In the genomic region with DNA sequence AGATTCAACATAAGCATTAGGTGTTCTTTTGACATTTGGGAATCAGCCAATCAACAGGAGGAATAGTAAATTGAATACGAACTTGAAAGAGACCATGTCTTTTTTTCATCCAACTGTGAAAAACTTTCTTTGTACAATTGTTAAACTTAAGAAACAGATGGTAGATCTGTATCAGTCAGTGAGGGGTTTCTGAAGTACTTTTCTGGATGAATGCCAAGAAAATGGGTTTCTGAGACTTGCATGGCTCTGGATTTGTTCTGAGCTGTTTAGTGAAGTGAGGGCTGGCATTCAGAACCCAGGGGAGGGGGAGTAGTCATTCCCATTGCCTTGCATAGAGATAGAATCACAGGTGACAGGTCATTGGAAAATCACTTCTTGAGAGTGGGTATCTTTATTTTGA, we compare ENCODE assay signal across 16 cellular contexts. TPM values are rescaled to one million over a fixed set of nuclear protein-coding genes. Genes with fewer than 3 reads are reported as not detected.
DNase-seq lines count a peak whose midpoint lies in the region; ATAC-seq and TF ChIP-seq lines count a peak whose summit lies in the region.
"Had no signal": no experiment of that assay in that cellular context is flagged by ENCODE, and none has a peak within 500 bp of the region (broad histone marks: within the 10 kb centered on the region; RNA-seq: fewer than 3 reads in every experiment).

No MANE protein-coding gene starts in this region.

- no peak for DNase-seq in activated naive CD4-positive, alpha-beta T cell treated with Interleukin-2 at 50 U/mL for 16 hours
- DNase-seq in NCI-H69 (lab: John Stamatoyannopoulos, UW) = peak; percentile 76
- DNase-seq in activated naive CD8-positive, alpha-beta T cell treated with anti-CD3 and anti-CD28 coated beads, Interleukin-2, amount 50 U/mL, for 24 hours = no peak
- no peak for DNase-seq in A172 (ENCODE audit: low spot score)
- DNase-seq in PC-3 = no peak
- DNase-seq: activated effector memory CD4-positive, alpha-beta T cell treated with anti-CD3 and anti-CD28 coated beads, Interleukin-2, amount 50 U/mL, for 16 hours; left cardiac atrium; stimulated activated CD4-positive, alpha-beta T cell treated with anti-CD3 and anti-CD28 coated beads, Interleukin-2, amount 100 ng/mL, for 48 hours had no signal

- peaks cover 44% of the 10 kb centered on the region for H3K4me1 ChIP-seq in PC-3 (ENCODE audit: insufficient read depth, low read length)
- H3K4me1 ChIP-seq: gastroesophageal sphincter had no signal

- no peaks in the 10 kb centered on the region for H3K36me3 ChIP-seq in PC-3 (ENCODE audit: low read depth, low read length)
- H3K36me3 ChIP-seq: gastroesophageal sphincter, HAP-1 had no signal

- H3K27ac ChIP-seq in PC-3 (ENCODE audit: low read length) = no peak overlapping the region
- H3K27ac ChIP-seq: gastroesophageal sphincter, parathyroid adenoma had no signal

- no peaks in the 10 kb centered on the region for H3F3A ChIP-seq in PC-3 (ENCODE audit: low read length, unreplicated experiment)

- H3K4me3 ChIP-seq in PC-3 (ENCODE audit: low read length) = no peak overlapping the region
- H3K4me3 ChIP-seq: gastroesophageal sphincter, HAP-1 had no signal

- no peaks in the 10 kb centered on the region for H3K9me2 ChIP-seq in PC-3 (replicated peaks; ENCODE audit: low read length)

- no peak overlapping the region for H3K9ac ChIP-seq in PC-3 (ENCODE audit: low read length)
- H3K9ac ChIP-seq: parathyroid adenoma had no signal

- no TSS peak for BruUV-seq in PC-3 (replicated peaks; lab: Mats Ljungman, UMichigan)

- POLR2A ChIA-PET in PC-3 (lab: Charles Lee; ENCODE audit: unreplicated experiment) = no interaction called here

- H3K27me3 ChIP-seq in PC-3 (ENCODE audit: low read length) = no peaks in the 10 kb centered on the region
- H3K27me3 ChIP-seq: gastroesophageal sphincter had no signal

- intact Hi-C loops in PC-3 (cut with micrococcal nuclease) = no loop called here

- H3K79me2 ChIP-seq in PC-3 (ENCODE audit: low read length) = no peaks in the 10 kb centered on the region
- H3K79me2 ChIP-seq: parathyroid adenoma had no signal

- peak overlapping the region; percentile 82 for H3K4me3 Mint-ChIP-seq in activated naive CD4-positive, alpha-beta T cell treated with anti-CD3 and anti-CD28 coated beads, Interleukin-2, amount 50 U/mL, for 24 hours
- H3K4me3 Mint-ChIP-seq in activated naive CD8-positive, alpha-beta T cell treated with anti-CD3 and anti-CD28 coated beads, Interleukin-2, amount 50 U/mL, for 24 hours = peak overlapping the region; percentile 54

- no peaks in the 10 kb centered on the region for H3K27me3 Mint-ChIP-seq in activated naive CD4-positive, alpha-beta T cell treated with anti-CD3 and anti-CD28 coated beads, Interleukin-2, amount 50 U/mL, for 24 hours
- H3K27me3 Mint-ChIP-seq in activated naive CD8-positive, alpha-beta T cell treated with anti-CD3 and anti-CD28 coated beads, Interleukin-2, amount 50 U/mL, for 24 hours = no peaks in the 10 kb centered on the region

- peaks cover 87% of the 10 kb centered on the region for H3K4me1 Mint-ChIP-seq in activated naive CD4-positive, alpha-beta T cell treated with anti-CD3 and anti-CD28 coated beads, Interleukin-2, amount 50 U/mL, for 24 hours
- H3K4me1 Mint-ChIP-seq in activated naive CD8-positive, alpha-beta T cell treated with anti-CD3 and anti-CD28 coated beads, Interleukin-2, amount 50 U/mL, for 24 hours = peaks cover 92% of the 10 kb centered on the region

- no peaks in the 10 kb centered on the region for H3K9me3 ChIP-seq in PC-3 (ENCODE audit: low read length)
- H3K9me3 ChIP-seq: gastroesophageal sphincter, HAP-1 had no signal

- no peak overlapping the region for H3K4me2 ChIP-seq in PC-3 (ENCODE audit: low read length)

- H3K36me3 Mint-ChIP-seq in activated naive CD4-positive, alpha-beta T cell treated with anti-CD3 and anti-CD28 coated beads, Interleukin-2, amount 50 U/mL, for 24 hours = peaks cover 42% of the 10 kb centered on the region
- peaks cover 64% of the 10 kb centered on the region for H3K36me3 Mint-ChIP-seq in activated naive CD8-positive, alpha-beta T cell treated with anti-CD3 and anti-CD28 coated beads, Interleukin-2, amount 50 U/mL, for 24 hours (ENCODE audit: low read depth)

- H3K27ac Mint-ChIP-seq in activated naive CD4-positive, alpha-beta T cell treated with anti-CD3 and anti-CD28 coated beads, Interleukin-2, amount 50 U/mL, for 24 hours = peak overlapping the region; percentile 98
- H3K27ac Mint-ChIP-seq in activated naive CD8-positive, alpha-beta T cell treated with anti-CD3 and anti-CD28 coated beads, Interleukin-2, amount 50 U/mL, for 24 hours = peak overlapping the region; percentile 92

- H3K9me3 Mint-ChIP-seq in activated naive CD4-positive, alpha-beta T cell treated with anti-CD3 and anti-CD28 coated beads, Interleukin-2, amount 50 U/mL, for 24 hours = no peaks in the 10 kb centered on the region
- no peaks in the 10 kb centered on the region for H3K9me3 Mint-ChIP-seq in activated naive CD8-positive, alpha-beta T cell treated with anti-CD3 and anti-CD28 coated beads, Interleukin-2, amount 50 U/mL, for 24 hours

- no peaks in the 10 kb centered on the region for H4K20me1 ChIP-seq in PC-3 (ENCODE audit: low read length)

- CTCF ChIA-PET in PC-3 (lab: Charles Lee) = no interaction called here

- ATAC-seq in activated naive CD8-positive, alpha-beta T cell treated with anti-CD3 and anti-CD28 coated beads, Interleukin-2, amount 50 U/mL, for 24 hours = peak; percentile 30
- ATAC-seq in PC-3 (no peak), GM21360 (IDR thresholded peaks at IDR 0.05; ENCODE audit: unreplicated experiment) (no peak), HG02759 (IDR thresholded peaks at IDR 0.05; ENCODE audit: unreplicated experiment) (no peak)
- ATAC-seq: gastroesophageal sphincter, left cardiac atrium had no signal

- no peak overlapping the region for H2AFZ ChIP-seq in PC-3 (ENCODE audit: low read length)
- H2AFZ ChIP-seq: parathyroid adenoma had no signal

- no peak for TF ChIP-seq CTCF in PC-3 (conservative IDR thresholded peaks at IDR 0.05; ENCODE audit: low read depth, low read length)

RNA-seq across cellular contexts. Expression of a gene that starts 37.4 kb away (rescaled TPM):
- 2.8 and 3.1 TPM in 2 replicates for total RNA-seq in A172 (2014; rRNA removed; shearing (Covaris generic))
- total RNA-seq in PC-3 (2014; rRNA removed) = 0.11 TPM in 1 of 2 replicates, not detected in the other
- total RNA-seq: dermis microvascular lymphatic vessel endothelial cell, MCF 10A had no signal
